ENCODE assay signal across 2 cellular contexts in genomic region chr16:89195521-89196171, GRCh38.
TF ChIP-seq lines count a peak whose summit lies in the region.

No MANE protein-coding gene starts in this region.

TF ChIP-seq in K562, 482 proteins besides CTCF, POLR2A, EP300 and RAD21:
- peak; percentile 8 for TF ChIP-seq PCBP1 (IDR thresholded peaks at IDR 0.05; ENCODE audit: low read depth, low read length, poor library complexity, severe bottlenecking)
- TF ChIP-seq ZNF589 (CRISPR knock-in tag; IDR thresholded peaks at IDR 0.05; ENCODE audit: low read depth), result no peak
- no peak for TF ChIP-seq CHAMP1 (IDR thresholded peaks at IDR 0.05)
- TF ChIP-seq ZBTB5 (IDR thresholded peaks at IDR 0.05), result no peak
- no peak for TF ChIP-seq SAFB (IDR thresholded peaks at IDR 0.05; ENCODE audit: borderline replicate concordance, low read depth, low read length)
TF ChIP-seq in K562: peak in this region for 1.

TF ChIP-seq in HepG2, 621 proteins besides CTCF, POLR2A, EP300 and RAD21:
- TF ChIP-seq RBFOX2 (IDR thresholded peaks at IDR 0.05; ENCODE audit: low read depth, low read length), result peak; percentile 75
- 0 out of 2 replicates have a peak, but pooled peaks have one; percentile 21 for TF ChIP-seq MXD1 (CRISPR knock-in tag; IDR thresholded peaks at IDR 0.05)
- TF ChIP-seq ZNF768 (CRISPR knock-in tag; IDR thresholded peaks at IDR 0.05), result peak; percentile 6; the same call in 1 of the 2 replicates
- peak; percentile 90 for TF ChIP-seq AGO2 (optimal IDR thresholded peaks at IDR 0.05; ENCODE audit: low read depth, low read length)
- no peak for TF ChIP-seq ZNF460 (CRISPR knock-in tag; IDR thresholded peaks at IDR 0.05; ENCODE audit: borderline replicate concordance)
- TF ChIP-seq ZFY (CRISPR knock-in tag; IDR thresholded peaks at IDR 0.05), result 0 out of 2 replicates have a peak, but pooled peaks have one; percentile 15
- TF ChIP-seq ZNF12 (CRISPR knock-in tag; IDR thresholded peaks at IDR 0.05), result no peak
- no peak for TF ChIP-seq SIX4 (CRISPR knock-in tag; IDR thresholded peaks at IDR 0.05)
- TF ChIP-seq ZNF501 (CRISPR knock-in tag; IDR thresholded peaks at IDR 0.05), result no peak
- TF ChIP-seq ZNF101 (CRISPR knock-in tag; IDR thresholded peaks at IDR 0.05; ENCODE audit: borderline replicate concordance, low read depth), result no peak
- no peak for TF ChIP-seq GFI1 (CRISPR knock-in tag; IDR thresholded peaks at IDR 0.05; ENCODE audit: borderline replicate concordance)
- peak; percentile 20 for TF ChIP-seq HNRNPLL (IDR thresholded peaks at IDR 0.05; ENCODE audit: low read depth, low read length, poor library complexity, severe bottlenecking)
